In the genomic region with DNA sequence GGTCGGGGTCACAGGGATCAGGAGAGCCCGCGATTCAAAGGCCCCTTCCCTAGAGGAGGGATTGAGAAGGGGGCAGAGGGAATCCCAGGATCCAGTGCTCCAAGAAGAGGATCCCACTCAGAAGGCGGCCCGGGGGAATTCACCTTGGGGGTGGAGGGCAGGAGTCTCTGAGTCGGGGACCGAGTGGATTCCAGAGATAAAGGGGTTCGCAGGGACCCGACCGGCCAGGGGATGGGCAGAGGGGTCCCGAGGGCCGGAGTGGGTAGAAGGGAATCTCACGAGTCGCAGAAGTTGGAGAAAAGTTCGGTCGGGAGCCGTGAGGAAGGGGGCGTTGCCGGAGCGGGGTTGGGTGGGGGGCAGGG, we compare ENCODE assay signal across 9 cellular contexts. TPM values are rescaled to one million over a fixed set of nuclear protein-coding genes. Genes with fewer than 3 reads are reported as not detected.
DNase-seq lines count a peak whose midpoint lies in the region; ATAC-seq, FAIRE-seq and TF ChIP-seq lines count a peak whose summit lies in the region.
"Had no signal": no experiment of that assay in that cellular context is flagged by ENCODE, and none has a peak within 500 bp of the region (broad histone marks: within the 10 kb centered on the region; RNA-seq: fewer than 3 reads in every experiment).

No MANE protein-coding gene starts in this region.

- FAIRE-seq in bronchial epithelial cell (lab: Jason Lieb, UNC) = no peak
- FAIRE-seq: colon had no signal

- peaks cover 15% of the 10 kb centered on the region for H3K4me1 ChIP-seq in mesodermal cell (ENCODE audit: control insufficient read depth, insufficient read depth, low read length, poor library complexity, severe bottlenecking)

- DNase-seq in HuH-7.5 (ENCODE audit: low spot score) = peak; percentile 67
- no peak for DNase-seq in bronchial epithelial cell (ENCODE audit: low read depth)
- DNase-seq in NCI-H2029 (lab: John Stamatoyannopoulos, UW) = no peak

- ATAC-seq in HG03097 (IDR thresholded peaks at IDR 0.05; ENCODE audit: low FRiP score, unreplicated experiment) = no peak
- ATAC-seq in HG03039 (IDR thresholded peaks at IDR 0.05; ENCODE audit: unreplicated experiment) = no peak
- ATAC-seq in GM18517 (IDR thresholded peaks at IDR 0.05; ENCODE audit: unreplicated experiment) = no peak

- TF ChIP-seq CTCF in 22Rv1 (IDR thresholded peaks at IDR 0.05) (no peak), bronchial epithelial cell (IDR thresholded peaks at IDR 0.05; ENCODE audit: insufficient read depth, low read length, severe bottlenecking) (no peak)

- H3K4me3 ChIP-seq in bronchial epithelial cell (ENCODE audit: low read depth, low read length) (peak overlapping the region; percentile 83), mesodermal cell (ENCODE audit: extremely low read depth, insufficient read depth, low read length, poor library complexity, severe bottlenecking) (peak overlapping the region; percentile 90)

- H3K9me3 ChIP-seq in mesodermal cell (ENCODE audit: control insufficient read depth, low read length) = no peaks in the 10 kb centered on the region

- H3K36me3 ChIP-seq in bronchial epithelial cell (ENCODE audit: control insufficient read depth, insufficient read depth, low read length) (peaks cover 11% of the 10 kb centered on the region), mesodermal cell (ENCODE audit: control insufficient read depth, insufficient read depth, low read length) (peaks cover 33% of the 10 kb centered on the region)

- 1 to 3% methylated on average over 6 to 15 of the region's 20 CpGs for WGBS in mesodermal cell (ENCODE audit: insufficient coverage in 2 of 2), 2 experiments

- peak overlapping the region; percentile 51 for H3K27ac ChIP-seq in 22Rv1
- H3K27ac ChIP-seq in mesodermal cell (ENCODE audit: low read depth, low read length, severe bottlenecking) = peak overlapping the region; percentile 71

- H3K27me3 ChIP-seq in bronchial epithelial cell (ENCODE audit: control insufficient read depth, insufficient read depth, low read length) = no peaks in the 10 kb centered on the region

RNA-seq across cellular contexts. Expression of gene PRKD2, which starts 0.3 kb away (rescaled TPM):
- 18.8 and 24.5 TPM in 2 replicates for total RNA-seq in bronchial epithelial cell
- polyA plus RNA-seq in mesodermal cell (2013, experiment 1 of 2) = 39.7 TPM
- polyA plus RNA-seq in mesodermal cell (2013, experiment 2 of 2) = 34.2 TPM

RNA-seq across cellular contexts. Expression of gene FKRP, which starts 29.2 kb away (rescaled TPM):
- 5.8 and 9.9 TPM in 2 replicates for total RNA-seq in bronchial epithelial cell
- 21.2 TPM for polyA plus RNA-seq in mesodermal cell (2013, experiment 1 of 2)
- 16.9 TPM for polyA plus RNA-seq in mesodermal cell (2013, experiment 2 of 2)

RNA-seq across cellular contexts. Expression of gene STRN4, which starts 29.6 kb away (rescaled TPM):
- total RNA-seq in bronchial epithelial cell = 60.3 and 90.6 TPM in 2 replicates
- polyA plus RNA-seq in mesodermal cell (2013, experiment 1 of 2) = 82.5 TPM
- polyA plus RNA-seq in mesodermal cell (2013, experiment 2 of 2) = 68.6 TPM

RNA-seq across cellular contexts. Expression of gene DACT3, which starts 55.7 kb away (rescaled TPM):
- under 0.01 and 0.13 TPM in 2 replicates for total RNA-seq in bronchial epithelial cell
- 45.0 TPM for polyA plus RNA-seq in mesodermal cell (2013, experiment 1 of 2)
- polyA plus RNA-seq in mesodermal cell (2013, experiment 2 of 2) = 42.6 TPM
